11 cellular contexts compared by ENCODE assay signal in genomic region chr3:196141866-196142673, GRCh38.
DNase-seq lines count a peak whose midpoint lies in the region; ATAC-seq and TF ChIP-seq lines count a peak whose summit lies in the region.
"Had no signal": no experiment of that assay in that cellular context is flagged by ENCODE, and none has a peak within 500 bp of the region (broad histone marks: within the 10 kb centered on the region; RNA-seq: fewer than 3 reads in every experiment).

No MANE protein-coding gene starts in this region.

- no peak for TF ChIP-seq EP300 in stomach (IDR thresholded peaks at IDR 0.05)

- 46 to 64% (median 50%) methylated on average over 11 to 14 of the region's 14 CpGs for WGBS in stomach, 5 donors
- 70 to 79% methylated on average over 14 of the region's 14 CpGs for WGBS in heart right ventricle, 2 donors

- no peak overlapping the region for H3K4me3 Mint-ChIP-seq in WTC11
- H3K4me3 Mint-ChIP-seq: activated CD8-positive, alpha-beta T cell treated with anti-CD3 and anti-CD28 coated beads, Interleukin-2, amount 10 ng/mL, durations not matched to agents 7 days and 5 days had no signal

- ATAC-seq in WTC11 (no peak), heart right ventricle (no peak), HG02571 (IDR thresholded peaks at IDR 0.05; ENCODE audit: unreplicated experiment) (no peak)
- ATAC-seq: activated CD8-positive, alpha-beta T cell treated with anti-CD3 and anti-CD28 coated beads, Interleukin-2, amount 10 ng/mL, durations not matched to agents 7 days and 5 days had no signal

- no peaks in the 10 kb centered on the region for H3K36me3 ChIP-seq in stomach
- H3K36me3 ChIP-seq in heart right ventricle = no peaks in the 10 kb centered on the region
- H3K36me3 ChIP-seq: brain microvascular endothelial cell had no signal

- peaks cover 0 to 15% (median 13%) of the 10 kb centered on the region in 4 donors for H3K4me1 ChIP-seq in stomach
- peaks cover 0 to 5% (median 0%) of the 10 kb centered on the region in 9 donors for H3K4me1 ChIP-seq in heart right ventricle

- H3K4me3 ChIP-seq in stomach (peak overlapping the region in 1 of 4 donors; percentile 6), heart right ventricle (no peak overlapping the region)

- H3K27ac ChIP-seq in stomach (no peak overlapping the region), heart right ventricle (no peak overlapping the region)
- H3K27ac ChIP-seq: brain microvascular endothelial cell had no signal

- POLR2A ChIA-PET in WTC11 (lab: Charles Lee) = no interaction called here

- H3K9me3 ChIP-seq in stomach (no peaks in the 10 kb centered on the region), heart right ventricle (no peaks in the 10 kb centered on the region)

- H3K27me3 Mint-ChIP-seq in WTC11 (ENCODE audit: low read depth) = no peaks in the 10 kb centered on the region

- DNase-seq in HPDE6-E6E7 (ENCODE audit: extremely low spot score) (peak; percentile 44), WTC11 (ENCODE audit: low spot score) (no peak), left kidney (ENCODE audit: low read depth, low spot score) (peak; percentile 50), stomach (peak; percentile 79), heart right ventricle (no peak), kidney tubule cell (ENCODE audit: low spot score) (no peak)
- DNase-seq: activated CD8-positive, alpha-beta T cell treated with anti-CD3 and anti-CD28 coated beads, Interleukin-2, amount 10 ng/mL, durations not matched to agents 7 days and 5 days; activated gamma-delta T cell treated with Interleukin-2 at 50 U/mL for 16 hours; NCI-H2081 had no signal

- H3K27ac Mint-ChIP-seq in WTC11 = peak overlapping the region; percentile 57; the same call in 1 of the 2 replicates
- H3K27ac Mint-ChIP-seq: activated CD8-positive, alpha-beta T cell treated with anti-CD3 and anti-CD28 coated beads, Interleukin-2, amount 10 ng/mL, durations not matched to agents 7 days and 5 days had no signal

- CTCF ChIA-PET in WTC11 (lab: Charles Lee) = interaction anchor here (0.5 to 1.2 kb wide), 2 partner anchors 18 to 49 kb away, joined by 3 read pairs; no protein-coding TSS in a partner anchor

- no peaks in the 10 kb centered on the region for H3K9me3 Mint-ChIP-seq in WTC11

- TF ChIP-seq CTCF in WTC11 (IDR thresholded peaks at IDR 0.05) = no peak
- TF ChIP-seq CTCF in stomach (IDR thresholded peaks at IDR 0.05) = no peak
- no peak for TF ChIP-seq CTCF in heart right ventricle (IDR thresholded peaks at IDR 0.05)

- no peak for TF ChIP-seq POLR2A in stomach (IDR thresholded peaks at IDR 0.05)

- intact Hi-C loops in stomach (cut with DNase I; ENCODE audit: low total_unique reads) (no loop called here), heart right ventricle (cut with DNase I) (no loop called here)

- H3K27me3 ChIP-seq in stomach = no peaks in the 10 kb centered on the region
- peaks cover 0 to 21% (median 0%) of the 10 kb centered on the region in 7 donors for H3K27me3 ChIP-seq in heart right ventricle
- H3K27me3 ChIP-seq: brain microvascular endothelial cell had no signal

- no peaks in the 10 kb centered on the region for H3K36me3 Mint-ChIP-seq in WTC11

- H3K4me1 Mint-ChIP-seq in WTC11 = peaks cover 39% of the 10 kb centered on the region

TF ChIP-seq in WTC11, 78 proteins besides CTCF, POLR2A, EP300 and RAD21:
- TF ChIP-seq ZNF396 (CRISPR knock-in tag; IDR thresholded peaks at IDR 0.05; ENCODE audit: borderline replicate concordance) (no peak), ZNF121 (CRISPR knock-in tag; IDR thresholded peaks at IDR 0.05) (no peak), ZMAT4 (CRISPR knock-in tag; IDR thresholded peaks at IDR 0.05) (no peak), NFE2L1 (CRISPR knock-in tag; IDR thresholded peaks at IDR 0.05) (no peak), NR3C1 (CRISPR knock-in tag; conservative IDR thresholded peaks at IDR 0.05; ENCODE audit: low read depth) (no peak), IRF1 (CRISPR knock-in tag; IDR thresholded peaks at IDR 0.05) (no peak), ZNF671 (CRISPR knock-in tag; IDR thresholded peaks at IDR 0.05) (no peak), STAT6 (CRISPR knock-in tag; conservative IDR thresholded peaks at IDR 0.05; ENCODE audit: low read depth) (no peak), FOXP4 (CRISPR knock-in tag; IDR thresholded peaks at IDR 0.05) (no peak)

Comparison
In these comparisons a context has a peak if more than half of its experiments do, and no peak if none do; other contexts are left out.
1. DNase-seq: peak in HPDE6-E6E7 (single experiment), left kidney (single experiment) and stomach (single experiment); none in WTC11 (single experiment), heart right ventricle (0 of 2) and kidney tubule cell (single experiment).